ENCODE assay signal across 1 cellular context in genomic region chr5:72166070-72166979, GRCh38.
TF ChIP-seq lines count a peak whose summit lies in the region.

No MANE protein-coding gene starts in this region.

TF ChIP-seq in K562, 482 proteins besides CTCF, POLR2A, EP300 and RAD21 (continued from another document and continues in another):
- TF ChIP-seq BCLAF1 (IDR thresholded peaks at IDR 0.05; ENCODE audit: borderline replicate concordance in 1 of 2, control insufficient read depth in 1 of 2, low read depth in 2 of 2, low read length in 1 of 2) (0 out of 4 replicates have a peak, but pooled peaks of 1 of the 2 experiments have one; percentile 48), CREB1 (IDR thresholded peaks at IDR 0.05) (peak; percentile 52; the same call in 1 of the 2 replicates), CREB1 (CRISPR knock-in tag; IDR thresholded peaks at IDR 0.05) (no peak), RUNX1 (IDR thresholded peaks at IDR 0.05; ENCODE audit: low read depth) (0 out of 2 replicates have a peak, but pooled peaks have one; percentile 75), SMAD2 (IDR thresholded peaks at IDR 0.05; ENCODE audit: low read depth, low read length) (no peak), NUFIP1 (IDR thresholded peaks at IDR 0.05; ENCODE audit: partially characterized antibody) (no peak), MNT (conservative IDR thresholded peaks at IDR 0.05) (peak in 1 of 2 experiments; percentile 28; a peak in 1 of 4 replicates), ZNF589 (CRISPR knock-in tag; IDR thresholded peaks at IDR 0.05; ENCODE audit: low read depth) (no peak), ZC3H4 (CRISPR knock-in tag; IDR thresholded peaks at IDR 0.05; ENCODE audit: borderline replicate concordance) (no peak), RFX1 (IDR thresholded peaks at IDR 0.05) (no peak), HDAC6 (IDR thresholded peaks at IDR 0.05; ENCODE audit: low read depth, low read length) (no peak), ZNF695 (CRISPR knock-in tag; IDR thresholded peaks at IDR 0.05) (no peak), FOXK2 (conservative IDR thresholded peaks at IDR 0.05 in 1 of 2, IDR thresholded peaks at IDR 0.05 in 1 of 2; ENCODE audit: low read depth in 2 of 2) (no peak), CCNT2 (IDR thresholded peaks at IDR 0.05; ENCODE audit: borderline replicate concordance, extremely low read depth, insufficient read length, low read depth, low read length) (peak; percentile 61), SMARCE1 (IDR thresholded peaks at IDR 0.05) (peak; percentile 87; the same call in 1 of the 2 replicates), EGR1 (conservative IDR thresholded peaks at IDR 0.05) (no peak), RBM22 (IDR thresholded peaks at IDR 0.05; ENCODE audit: low read depth, low read length, poor library complexity, severe bottlenecking) (no peak), ZBTB33 (CRISPR knock-in tag; IDR thresholded peaks at IDR 0.05) (no peak), VEZF1 (CRISPR knock-in tag; IDR thresholded peaks at IDR 0.05) (peak; percentile 54), STAT5B (CRISPR knock-in tag; IDR thresholded peaks at IDR 0.05) (no peak), NCOR1 (IDR thresholded peaks at IDR 0.05) (peak; percentile 97), ARID3B (CRISPR knock-in tag; IDR thresholded peaks at IDR 0.05; ENCODE audit: borderline replicate concordance) (no peak), ZNF766 (CRISPR knock-in tag; conservative IDR thresholded peaks at IDR 0.05) (0 out of 2 replicates have a peak, but pooled peaks have one; percentile 21), ZNF212 (CRISPR knock-in tag; IDR thresholded peaks at IDR 0.05) (no peak), ZNF347 (CRISPR knock-in tag; IDR thresholded peaks at IDR 0.05; ENCODE audit: low read depth) (no peak), FOXP4 (CRISPR knock-in tag; IDR thresholded peaks at IDR 0.05; ENCODE audit: borderline replicate concordance) (0 out of 2 replicates have a peak, but pooled peaks have one; percentile 22), E2F1 (CRISPR knock-in tag; IDR thresholded peaks at IDR 0.05) (no peak), CLOCK (CRISPR knock-in tag; IDR thresholded peaks at IDR 0.05; ENCODE audit: borderline replicate concordance) (no peak), CCAR2 (IDR thresholded peaks at IDR 0.05; ENCODE audit: low read depth, low read length) (no peak), HMGXB4 (CRISPR knock-in tag; IDR thresholded peaks at IDR 0.05) (no peak), HDAC2 (IDR thresholded peaks at IDR 0.05) (0 out of 2 replicates have a peak, but pooled peaks have one; percentile 71), GATAD2B (IDR thresholded peaks at IDR 0.05; ENCODE audit: borderline replicate concordance) (peak; percentile 84; the same call in 1 of the 2 replicates), HMBOX1 (IDR thresholded peaks at IDR 0.05) (peak; percentile 74), TCF3 (CRISPR knock-in tag; IDR thresholded peaks at IDR 0.05) (peak; percentile 97), ZBTB12 (CRISPR knock-in tag; IDR thresholded peaks at IDR 0.05) (no peak), MTA1 (IDR thresholded peaks at IDR 0.05; ENCODE audit: borderline replicate concordance) (peak; percentile 22; the same call in 1 of the 2 replicates), SPI1 (IDR thresholded peaks at IDR 0.05; ENCODE audit: borderline replicate concordance, low read depth, low read length) (no peak), SMAD1 (IDR thresholded peaks at IDR 0.05; ENCODE audit: low read depth, low read length, partially characterized antibody) (no peak), YY1 (IDR thresholded peaks at IDR 0.05; ENCODE audit: borderline replicate concordance in 1 of 3, control insufficient read depth in 1 of 3, extremely low read depth in 1 of 3, insufficient read depth in 3 of 3, insufficient read length in 1 of 3, insufficient replicate concordance in 2 of 3, low read depth in 1 of 3, low read length in 2 of 3) (peak in 1 of 3 experiments; percentile 6)
